ENCODE assay signal across 1 cellular context in genomic region chr21:45508607-45509565, GRCh38.
A peak's percentile ranks its signal among the peaks of the same experiment; 100 is the strongest.
TF ChIP-seq lines count a peak whose summit lies in the region.

No MANE protein-coding gene starts in this region.

TF ChIP-seq in HepG2, 621 proteins besides CTCF, POLR2A, EP300 and RAD21 (continued from another document):
- no peak for TF ChIP-seq ZNF770 (CRISPR knock-in tag; IDR thresholded peaks at IDR 0.05)
- TF ChIP-seq HOXA3 (CRISPR knock-in tag; IDR thresholded peaks at IDR 0.05): peak; percentile 71
- no peak for TF ChIP-seq ZBTB2 (CRISPR knock-in tag; IDR thresholded peaks at IDR 0.05; ENCODE audit: low read depth)
- no peak for TF ChIP-seq EED (CRISPR knock-in tag; IDR thresholded peaks at IDR 0.05)
- no peak for TF ChIP-seq PLSCR1 (CRISPR knock-in tag; IDR thresholded peaks at IDR 0.05; ENCODE audit: borderline replicate concordance)
- TF ChIP-seq CREB3 (CRISPR knock-in tag; IDR thresholded peaks at IDR 0.05): no peak
- no peak for TF ChIP-seq HDAC6 (IDR thresholded peaks at IDR 0.05; ENCODE audit: low read depth, low read length)
- TF ChIP-seq ZNF10 (CRISPR knock-in tag; IDR thresholded peaks at IDR 0.05; ENCODE audit: borderline replicate concordance, low read depth): no peak
- no peak for TF ChIP-seq DMAP1 (CRISPR knock-in tag; IDR thresholded peaks at IDR 0.05)
- TF ChIP-seq KDM2A (CRISPR knock-in tag; IDR thresholded peaks at IDR 0.05; ENCODE audit: borderline replicate concordance, low read depth): peak; percentile 17; the same call in 1 of the 2 replicates
- TF ChIP-seq ZNF598 (CRISPR knock-in tag; IDR thresholded peaks at IDR 0.05; ENCODE audit: borderline replicate concordance): no peak
- peak; percentile 32; the same call in 1 of the 2 replicates for TF ChIP-seq GATAD2A (CRISPR knock-in tag; IDR thresholded peaks at IDR 0.05)
- no peak for TF ChIP-seq ZNF619 (CRISPR knock-in tag; IDR thresholded peaks at IDR 0.05)
- TF ChIP-seq BHLHE40 (IDR thresholded peaks at IDR 0.05; ENCODE audit: low read length): no peak
- no peak for TF ChIP-seq ZNF772 (CRISPR knock-in tag; IDR thresholded peaks at IDR 0.05)
- peak; percentile 26; the same call in 1 of the 2 replicates for TF ChIP-seq ARID4A (CRISPR knock-in tag; IDR thresholded peaks at IDR 0.05; ENCODE audit: borderline replicate concordance)
- no peak for TF ChIP-seq MIER2 (CRISPR knock-in tag; IDR thresholded peaks at IDR 0.05)
- peak; percentile 85 for TF ChIP-seq AKAP8 (CRISPR knock-in tag; IDR thresholded peaks at IDR 0.05)
- TF ChIP-seq ZFP91 (CRISPR knock-in tag; IDR thresholded peaks at IDR 0.05; ENCODE audit: borderline replicate concordance): no peak
- no peak for TF ChIP-seq ZNF354B (CRISPR knock-in tag; IDR thresholded peaks at IDR 0.05)
- no peak for TF ChIP-seq RELA (CRISPR knock-in tag; IDR thresholded peaks at IDR 0.05)
- TF ChIP-seq LCORL (IDR thresholded peaks at IDR 0.05): no peak
- TF ChIP-seq LCORL (CRISPR knock-in tag; IDR thresholded peaks at IDR 0.05): no peak
- TF ChIP-seq TFDP1 (CRISPR knock-in tag; IDR thresholded peaks at IDR 0.05; ENCODE audit: borderline replicate concordance): no peak
- TF ChIP-seq HNF4G (IDR thresholded peaks at IDR 0.05; ENCODE audit: borderline replicate concordance, low read depth, low read length): no peak
- TF ChIP-seq HNF4G (CRISPR knock-in tag; IDR thresholded peaks at IDR 0.05; ENCODE audit: borderline replicate concordance, low read depth): peak; percentile 53; the same call in 1 of the 2 replicates
- TF ChIP-seq NFIC (IDR thresholded peaks at IDR 0.05; ENCODE audit: low read length): no peak
- TF ChIP-seq PTBP1 (IDR thresholded peaks at IDR 0.05; ENCODE audit: low read depth, low read length, poor library complexity, severe bottlenecking): no peak
- no peak for TF ChIP-seq ZNF850 (CRISPR knock-in tag; conservative IDR thresholded peaks at IDR 0.05)
- no peak for TF ChIP-seq ZNF839 (CRISPR knock-in tag; IDR thresholded peaks at IDR 0.05; ENCODE audit: borderline replicate concordance)
- no peak for TF ChIP-seq ZKSCAN8 (CRISPR knock-in tag; IDR thresholded peaks at IDR 0.05; ENCODE audit: borderline replicate concordance)
- TF ChIP-seq ZNF460 (CRISPR knock-in tag; IDR thresholded peaks at IDR 0.05; ENCODE audit: borderline replicate concordance): no peak
- TF ChIP-seq ZNF224 (CRISPR knock-in tag; IDR thresholded peaks at IDR 0.05): no peak
- TF ChIP-seq ZNF891 (CRISPR knock-in tag; IDR thresholded peaks at IDR 0.05): no peak
- no peak for TF ChIP-seq AHDC1 (CRISPR knock-in tag; IDR thresholded peaks at IDR 0.05; ENCODE audit: borderline replicate concordance)
- TF ChIP-seq ZBTB33 (CRISPR knock-in tag; IDR thresholded peaks at IDR 0.05): no peak; the same call in 1 of the 2 replicates
- no peak for TF ChIP-seq SOX6 (IDR thresholded peaks at IDR 0.05)
- TF ChIP-seq SOX6 (CRISPR knock-in tag; IDR thresholded peaks at IDR 0.05): peak; percentile 56
- no peak for TF ChIP-seq RBM39 (IDR thresholded peaks at IDR 0.05; ENCODE audit: low read depth, low read length, poor library complexity, severe bottlenecking)
- TF ChIP-seq CSRNP1 (CRISPR knock-in tag; IDR thresholded peaks at IDR 0.05): no peak
